13 cellular contexts compared by ENCODE assay signal in the genomic region with DNA sequence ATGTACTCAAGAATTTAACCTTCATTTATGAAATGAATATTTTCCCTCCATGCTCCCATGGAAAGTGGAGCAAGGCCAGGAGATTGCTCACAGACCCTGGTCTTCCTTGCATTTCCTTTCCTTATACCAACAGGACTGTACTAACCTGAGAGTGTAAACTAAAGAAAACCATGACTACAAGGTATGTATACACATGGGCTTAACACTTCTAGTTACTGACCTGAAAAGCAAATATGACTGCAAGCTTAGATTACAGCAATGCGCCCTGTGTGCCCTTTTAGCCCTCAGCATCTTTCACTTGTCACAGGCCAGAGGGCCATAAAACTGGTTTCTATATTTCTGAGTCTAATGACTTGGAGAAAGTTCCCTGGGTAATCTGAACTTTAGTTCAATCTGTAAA.
"Had no signal": no experiment of that assay in that cellular context is flagged by ENCODE, and none has a peak within 500 bp of the region (broad histone marks: within the 10 kb centered on the region; RNA-seq: fewer than 3 reads in every experiment).

No MANE protein-coding gene starts in this region.

- H3K27ac ChIP-seq: testis had no signal

- ATAC-seq: activated CD4-positive, CD25-positive, alpha-beta regulatory T cell treated with anti-CD3 and anti-CD28 coated beads, Interleukin-2, amount 50 U/mL, for 24 hours; right cardiac atrium; stimulated activated effector memory CD8-positive, alpha-beta T cell treated with anti-CD3 and anti-CD28 coated beads, Interleukin-12 subunit alpha, Interleukin-12 subunit beta, amount 100 ng/mL, for 72 hours had no signal

- H3K9me3 ChIP-seq: esophagus squamous epithelium, testis had no signal

- DNase-seq: activated gamma-delta T cell; cerebellar nuclear complex; effector CD8-positive, alpha-beta T cell; esophagus squamous epithelium; mammary epithelial cell; midbrain; naive B cell; right cardiac atrium; stimulated activated CD4-positive, alpha-beta T cell treated with anti-CD3 and anti-CD28 coated beads, Interleukin-4, amount 100 ng/mL, for 24 hours; T1000; testis had no signal

- H3K27me3 ChIP-seq: esophagus squamous epithelium, testis had no signal

- H3K4me3 ChIP-seq: esophagus squamous epithelium, testis had no signal

- H3K36me3 ChIP-seq: esophagus squamous epithelium had no signal
